In genomic region chr3:16396202-16396601, GRCh38 we compare ENCODE assay signal across 19 cellular contexts.
DNase-seq lines count a peak whose midpoint lies in the region; ATAC-seq and TF ChIP-seq lines count a peak whose summit lies in the region.
"Had no signal": no experiment of that assay in that cellular context is flagged by ENCODE, and none has a peak within 500 bp of the region (broad histone marks: within the 10 kb centered on the region; RNA-seq: fewer than 3 reads in every experiment).

No MANE protein-coding gene starts in this region.

- H3K36me3 ChIP-seq in gastroesophageal sphincter (no peaks in the 10 kb centered on the region), gastrocnemius medialis (no peaks in the 10 kb centered on the region)

- 45 to 47% methylated on average over 2 to 4 of the region's 4 CpGs for WGBS in gastroesophageal sphincter (ENCODE audit: low coverage in 1 of 2), 2 donors

- DNase-seq in Right ventricle myocardium superior, result no peak
- no peak for DNase-seq in cardiac septum (ENCODE audit: low spot score)
- DNase-seq in NCI-H524 treated with DMSO at 0.1 percent for 48 hours (lab: John Stamatoyannopoulos, UW), result peak; percentile 7
- DNase-seq in gastrocnemius medialis, result no peak
- no peak for DNase-seq in DMS53 (lab: John Stamatoyannopoulos, UW)
- DNase-seq: Caco-2; CD4-positive, alpha-beta T cell; GOT3; MM.1S; NCI-H1092; NCI-H1436 treated with DMSO at 0.1 percent for 48 hours; NCI-H2029; NCI-H446 treated with DMSO at 0.1 percent for 48 hours had no signal

- in situ Hi-C loops in gastrocnemius medialis (cut with MboI; ENCODE audit: low sequenced_read_pairs in 4 of 4), result no loop called here

- H3K27ac ChIP-seq in gastroesophageal sphincter (peak overlapping the region; percentile 55 to 89 (median 65)), gastrocnemius medialis (peak overlapping the region in 2 of 4 donors; percentile 22 to 51)
- H3K27ac ChIP-seq: A549 had no signal

- TF ChIP-seq CTCF in gastroesophageal sphincter (IDR thresholded peaks at IDR 0.05) (no peak), gastrocnemius medialis (IDR thresholded peaks at IDR 0.05 in 4 of 5, conservative IDR thresholded peaks at IDR 0.05 in 1 of 5) (no peak)

- H3K27me3 ChIP-seq in gastroesophageal sphincter (no peaks in the 10 kb centered on the region), gastrocnemius medialis (no peaks in the 10 kb centered on the region)

- H3K4me3 ChIP-seq in gastroesophageal sphincter (no peak overlapping the region), gastrocnemius medialis (no peak overlapping the region)
- H3K4me3 ChIP-seq: A549 had no signal

- TF ChIP-seq POLR2A in gastroesophageal sphincter (IDR thresholded peaks at IDR 0.05), result no peak
- no peak for TF ChIP-seq POLR2A in gastrocnemius medialis (IDR thresholded peaks at IDR 0.05)

- H3K9me3 ChIP-seq in gastroesophageal sphincter (no peaks in the 10 kb centered on the region), gastrocnemius medialis (no peaks in the 10 kb centered on the region)
- H3K9me3 ChIP-seq: A549, Caco-2 had no signal

- intact Hi-C loops in Right ventricle myocardium superior (cut with DNase I) (no loop called here), cardiac septum (cut with DNase I) (no loop called here), gastrocnemius medialis (cut with DNase I; ENCODE audit: low total_unique reads) (loop anchor here (5.0 kb wide), 1 partner anchor 116 kb away; the partner anchor contains the start of gene RFTN1)

- ATAC-seq in Right ventricle myocardium superior (ENCODE audit: poor library complexity) (peak; percentile 47), gastroesophageal sphincter (no peak), gastrocnemius medialis (peak; percentile 57 to 72), HG02970 (IDR thresholded peaks at IDR 0.05; ENCODE audit: low FRiP score, unreplicated experiment) (no peak), HG03159 (IDR thresholded peaks at IDR 0.05; ENCODE audit: unreplicated experiment) (no peak)
- ATAC-seq: A549, HCT116, Panc1 had no signal

- H3K4me1 ChIP-seq in gastroesophageal sphincter (peaks cover 10 to 76% (median 25%) of the 10 kb centered on the region in 3 donors), gastrocnemius medialis (peaks cover 22 to 26% of the 10 kb centered on the region in 2 donors)
- H3K4me1 ChIP-seq: Caco-2 had no signal

- no peak for TF ChIP-seq EP300 in gastroesophageal sphincter (IDR thresholded peaks at IDR 0.05)

Comparison
In these comparisons a context has a peak if more than half of its experiments do, and no peak if none do; other contexts are left out.
1. ATAC-seq: peak in Right ventricle myocardium superior (single experiment) and gastrocnemius medialis (2 of 2); none in gastroesophageal sphincter (single experiment), HG02970 (single experiment) and HG03159 (single experiment).